Comparison of ENCODE assay signal across 1 cellular context in genomic region chr3:73061416-73061815, GRCh38.
TF ChIP-seq lines count a peak whose summit lies in the region.

Gene EBLN2, plus strand, starts transcription at chr3:73061659. Its CDS starts 423 bp downstream, at chr3:73062082.

TF ChIP-seq in SK-N-SH, 30 proteins besides CTCF, POLR2A, EP300 and RAD21 (continued from another document):
- TF ChIP-seq ZBTB33 (IDR thresholded peaks at IDR 0.05; ENCODE audit: borderline replicate concordance, low read depth) (no peak), POLR2AphosphoS5 (IDR thresholded peaks at IDR 0.05; ENCODE audit: low read depth, low read length) (no peak), MEF2A (IDR thresholded peaks at IDR 0.05; ENCODE audit: borderline replicate concordance, low read depth) (no peak), TAF1 (IDR thresholded peaks at IDR 0.05; ENCODE audit: borderline replicate concordance, low read depth, low read length) (no peak), USF1 (IDR thresholded peaks at IDR 0.05; ENCODE audit: borderline replicate concordance, low read depth) (no peak), FOSL2 (IDR thresholded peaks at IDR 0.05; ENCODE audit: borderline replicate concordance, low read depth) (no peak), YY1 (IDR thresholded peaks at IDR 0.05; ENCODE audit: low read depth) (no peak), NRF1 (IDR thresholded peaks at IDR 0.05; ENCODE audit: low read depth, low read length) (no peak), RCOR1 (IDR thresholded peaks at IDR 0.05; ENCODE audit: low read length) (no peak)
- TF ChIP-seq, protein P1, sequence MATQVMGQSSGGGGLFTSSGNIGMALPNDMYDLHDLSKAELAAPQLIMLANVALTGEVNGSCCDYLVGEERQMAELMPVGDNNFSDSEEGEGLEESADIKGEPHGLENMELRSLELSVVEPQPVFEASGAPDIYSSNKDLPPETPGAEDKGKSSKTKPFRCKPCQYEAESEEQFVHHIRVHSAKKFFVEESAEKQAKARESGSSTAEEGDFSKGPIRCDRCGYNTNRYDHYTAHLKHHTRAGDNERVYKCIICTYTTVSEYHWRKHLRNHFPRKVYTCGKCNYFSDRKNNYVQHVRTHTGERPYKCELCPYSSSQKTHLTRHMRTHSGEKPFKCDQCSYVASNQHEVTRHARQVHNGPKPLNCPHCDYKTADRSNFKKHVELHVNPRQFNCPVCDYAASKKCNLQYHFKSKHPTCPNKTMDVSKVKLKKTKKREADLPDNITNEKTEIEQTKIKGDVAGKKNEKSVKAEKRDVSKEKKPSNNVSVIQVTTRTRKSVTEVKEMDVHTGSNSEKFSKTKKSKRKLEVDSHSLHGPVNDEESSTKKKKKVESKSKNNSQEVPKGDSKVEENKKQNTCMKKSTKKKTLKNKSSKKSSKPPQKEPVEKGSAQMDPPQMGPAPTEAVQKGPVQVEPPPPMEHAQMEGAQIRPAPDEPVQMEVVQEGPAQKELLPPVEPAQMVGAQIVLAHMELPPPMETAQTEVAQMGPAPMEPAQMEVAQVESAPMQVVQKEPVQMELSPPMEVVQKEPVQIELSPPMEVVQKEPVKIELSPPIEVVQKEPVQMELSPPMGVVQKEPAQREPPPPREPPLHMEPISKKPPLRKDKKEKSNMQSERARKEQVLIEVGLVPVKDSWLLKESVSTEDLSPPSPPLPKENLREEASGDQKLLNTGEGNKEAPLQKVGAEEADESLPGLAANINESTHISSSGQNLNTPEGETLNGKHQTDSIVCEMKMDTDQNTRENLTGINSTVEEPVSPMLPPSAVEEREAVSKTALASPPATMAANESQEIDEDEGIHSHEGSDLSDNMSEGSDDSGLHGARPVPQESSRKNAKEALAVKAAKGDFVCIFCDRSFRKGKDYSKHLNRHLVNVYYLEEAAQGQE (IDR thresholded peaks at IDR 0.05; ENCODE audit: low read depth, low read length) = no peak
